In the genomic region with DNA sequence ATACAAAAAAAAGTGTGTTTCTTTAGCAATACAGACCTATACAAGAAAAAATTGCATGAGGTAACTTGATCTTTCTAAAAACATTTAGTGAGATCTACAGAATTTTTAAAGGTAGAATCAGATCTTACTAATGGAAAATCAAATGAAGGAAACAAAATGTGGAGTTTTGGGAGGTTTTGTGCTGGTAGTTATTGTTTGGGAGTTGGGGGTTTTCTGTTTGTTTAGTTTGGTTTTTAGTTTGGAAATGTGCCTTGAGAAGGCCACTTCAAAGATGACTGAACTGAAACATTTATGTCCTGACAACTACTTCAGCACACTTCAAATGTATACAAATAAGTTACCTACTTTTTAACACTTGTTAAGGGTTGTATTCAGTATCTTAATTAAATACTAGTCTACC, we compare ENCODE assay signal across 27 cellular contexts.
"Had no signal": no experiment of that assay in that cellular context is flagged by ENCODE, and none has a peak within 500 bp of the region (broad histone marks: within the 10 kb centered on the region; RNA-seq: fewer than 3 reads in every experiment).

No MANE protein-coding gene starts in this region.

- H3K9me3 Mint-ChIP-seq: activated CD4-positive, alpha-beta memory T cell treated with anti-CD3 and anti-CD28 coated beads, Interleukin-2, amount 10 ng/mL, durations not matched to agents 7 days and 5 days; activated CD4-positive, alpha-beta T cell treated with anti-CD3 and anti-CD28 coated beads, Interleukin-2, amount 10 ng/mL, durations not matched to agents 7 days and 5 days; activated naive CD4-positive, alpha-beta T cell treated with anti-CD3 and anti-CD28 coated beads for 36 hours; activated T-helper 17 cell treated with anti-CD3 and anti-CD28 coated beads, Interleukin-2, amount 50 U/mL, for 72 hours had no signal

- H3K36me3 Mint-ChIP-seq: activated naive CD8-positive, alpha-beta T cell; T-cell had no signal

- H3K36me3 ChIP-seq: brain microvascular endothelial cell, cardiac muscle cell had no signal

- H3K27me3 Mint-ChIP-seq: activated CD4-positive, alpha-beta memory T cell treated with anti-CD3 and anti-CD28 coated beads, Interleukin-2, amount 10 ng/mL, durations not matched to agents 7 days and 5 days; activated CD4-positive, alpha-beta T cell treated with anti-CD3 and anti-CD28 coated beads, Interleukin-2, amount 10 ng/mL, durations not matched to agents 7 days and 5 days; T-cell had no signal

- H3K27ac ChIP-seq: brain microvascular endothelial cell, cardiac muscle cell, SK-N-MC, VCaP had no signal

- H3K4me1 Mint-ChIP-seq: activated CD4-positive, alpha-beta memory T cell treated with anti-CD3 and anti-CD28 coated beads, Interleukin-2, amount 10 ng/mL, durations not matched to agents 7 days and 5 days; activated CD4-positive, alpha-beta T cell treated with anti-CD3 and anti-CD28 coated beads, Interleukin-2, amount 10 ng/mL, durations not matched to agents 7 days and 5 days; activated T-helper 17 cell treated with anti-CD3 and anti-CD28 coated beads, Interleukin-2, amount 50 U/mL, for 72 hours; T-cell had no signal

- H3K27ac Mint-ChIP-seq: activated CD4-positive, alpha-beta memory T cell treated with anti-CD3 and anti-CD28 coated beads, Interleukin-2, amount 10 ng/mL, durations not matched to agents 7 days and 5 days; activated CD4-positive, alpha-beta T cell treated with anti-CD3 and anti-CD28 coated beads, Interleukin-2, amount 10 ng/mL, durations not matched to agents 7 days and 5 days; activated naive CD4-positive, alpha-beta T cell treated with anti-CD3 and anti-CD28 coated beads for 36 hours; activated naive CD8-positive, alpha-beta T cell; activated T-helper 17 cell treated with anti-CD3 and anti-CD28 coated beads, Interleukin-2, amount 50 U/mL, for 72 hours; T-cell had no signal

- DNase-seq: activated CD4-positive, alpha-beta memory T cell treated with anti-CD3 and anti-CD28 coated beads, Interleukin-2, amount 10 ng/mL, durations not matched to agents 7 days and 5 days; activated CD4-positive, alpha-beta T cell treated with anti-CD3 and anti-CD28 coated beads, Interleukin-2, amount 10 ng/mL, durations not matched to agents 7 days and 5 days; activated CD4-positive, CD25-positive, alpha-beta regulatory T cell; activated gamma-delta T cell; activated naive CD4-positive, alpha-beta T cell treated with anti-CD3 and anti-CD28 coated beads for 36 hours; activated T-cell treated with anti-CD3 and anti-CD28 coated beads for 4 hours; activated T-cell treated with anti-CD3 and anti-CD28 coated beads, Interleukin-2, amount 50 U/mL, for 48 hours; amygdala; brain microvascular endothelial cell; Kasumi-1; NCI-H1105 treated with DMSO at 0.1 percent for 48 hours; NCI-H1436 treated with DMSO at 0.1 percent for 48 hours; NCI-H187; NCI-H2081; NCI-H2171; NCI-H2227 treated with DMSO at 0.1 percent for 48 hours; NCI-H446 treated with DMSO at 0.1 percent for 48 hours; NCI-H524 treated with DMSO at 0.1 percent for 48 hours; NCI-H82; RPMI8226; T-cell had no signal

- H3K27me3 ChIP-seq: brain microvascular endothelial cell had no signal

- H3K4me3 ChIP-seq: cardiac muscle cell, SK-N-MC had no signal

- ATAC-seq: activated T-helper 17 cell treated with anti-CD3 and anti-CD28 coated beads, Interleukin-2, amount 50 U/mL, for 72 hours; Right ventricle myocardium inferior; T-cell had no signal

- H3K4me3 Mint-ChIP-seq: activated CD4-positive, alpha-beta memory T cell treated with anti-CD3 and anti-CD28 coated beads, Interleukin-2, amount 10 ng/mL, durations not matched to agents 7 days and 5 days; activated CD4-positive, alpha-beta T cell treated with anti-CD3 and anti-CD28 coated beads, Interleukin-2, amount 10 ng/mL, durations not matched to agents 7 days and 5 days; activated naive CD4-positive, alpha-beta T cell treated with anti-CD3 and anti-CD28 coated beads for 36 hours; activated naive CD8-positive, alpha-beta T cell; activated T-helper 17 cell treated with anti-CD3 and anti-CD28 coated beads, Interleukin-2, amount 50 U/mL, for 72 hours; T-cell had no signal
